In genomic region chr3:107987036-107987557, GRCh38 we compare ENCODE assay signal across 9 cellular contexts.
DNase-seq lines count a peak whose midpoint lies in the region; FAIRE-seq and TF ChIP-seq lines count a peak whose summit lies in the region.
"Had no signal": no experiment of that assay in that cellular context is flagged by ENCODE, and none has a peak within 500 bp of the region (broad histone marks: within the 10 kb centered on the region; RNA-seq: fewer than 3 reads in every experiment).

No MANE protein-coding gene starts in this region.

- TF ChIP-seq POLR2A in thyroid gland (IDR thresholded peaks at IDR 0.05): no peak

- H3K36me3 ChIP-seq in kidney (ENCODE audit: control insufficient read depth in 1 of 2, insufficient read depth in 2 of 2, low read length in 2 of 2) (no peaks in the 10 kb centered on the region), thyroid gland (no peaks in the 10 kb centered on the region)

- no peaks in the 10 kb centered on the region for H3K27me3 ChIP-seq in thyroid gland

- H3K4me3 ChIP-seq in kidney (ENCODE audit: low read length in 2 of 2) (no peak overlapping the region), thyroid gland (replicated peaks in 1 of 3) (no peak overlapping the region)

- TF ChIP-seq CTCF in kidney (IDR thresholded peaks at IDR 0.05; ENCODE audit: borderline replicate concordance, extremely low read depth, insufficient read depth): no peak
- no peak for TF ChIP-seq CTCF in thyroid gland (IDR thresholded peaks at IDR 0.05)

- no peak for FAIRE-seq in HTR-8/SVneo (lab: Jason Lieb, UNC)
- FAIRE-seq in kidney (lab: Jason Lieb, UNC): peak; percentile 17

- H3K27ac ChIP-seq in kidney (ENCODE audit: low read depth in 2 of 2, low read length in 2 of 2) (no peak overlapping the region), thyroid gland (peak overlapping the region; percentile 37 to 62 (median 51))

- peak; percentile 66 for DNase-seq in HTR-8/SVneo (ENCODE audit: insufficient read length, low spot score)
- DNase-seq in amniotic epithelial cell (ENCODE audit: low read depth): peak; percentile 99
- no peak for DNase-seq in kidney
- DNase-seq in thyroid gland: peak; percentile 93 to 95
- no peak for DNase-seq in activated CD4-positive, alpha-beta T cell treated with anti-CD3 and anti-CD28 coated beads, Interleukin-2, amount 50 U/mL, for 1 hour
- DNase-seq in putamen (ENCODE audit: low spot score): no peak
- no peak for DNase-seq in COLO668 (lab: John Stamatoyannopoulos, UW; ENCODE audit: unreplicated experiment)
- no peak for DNase-seq in germinal center (ENCODE audit: low spot score)
- DNase-seq: activated effector memory CD4-positive, alpha-beta T cell treated with Interleukin-2 at 50 U/mL for 16 hours had no signal

- H3K4me1 ChIP-seq in kidney (ENCODE audit: control insufficient read depth in 1 of 2, insufficient read depth in 1 of 2, low read depth in 1 of 2, low read length in 2 of 2): no peaks in the 10 kb centered on the region
- peaks cover 12 to 25% of the 10 kb centered on the region in 2 donors for H3K4me1 ChIP-seq in thyroid gland

- intact Hi-C loops in kidney (cut with DNase I): no loop called here
- intact Hi-C loops in thyroid gland (cut with DNase I): no loop called here

- no peak overlapping the region for H3K9ac ChIP-seq in kidney (ENCODE audit: low read length in 2 of 2)

- WGBS in thyroid gland, 2 donors: 8 to 12% methylated on average over 7 of the region's 7 CpGs

- no peaks in the 10 kb centered on the region for H3K9me3 ChIP-seq in kidney (ENCODE audit: control insufficient read depth in 1 of 2, low read length in 2 of 2)
- no peaks in the 10 kb centered on the region for H3K9me3 ChIP-seq in thyroid gland

Comparison
In these comparisons a context has a peak if more than half of its experiments do, and no peak if none do; other contexts are left out.
1. DNase-seq: peak in HTR-8/SVneo (single experiment), amniotic epithelial cell (single experiment) and thyroid gland (2 of 2); none in kidney (single experiment), activated CD4-positive, alpha-beta T cell treated with anti-CD3 and anti-CD28 coated beads, Interleukin-2, amount 50 U/mL, for 1 hour (single experiment), putamen (single experiment), COLO668 (single experiment) and germinal center (single experiment).
2. H3K27ac ChIP-seq: peak in thyroid gland (3 of 3); none in kidney (0 of 2).